22 cellular contexts compared by ENCODE assay signal in the genomic region with DNA sequence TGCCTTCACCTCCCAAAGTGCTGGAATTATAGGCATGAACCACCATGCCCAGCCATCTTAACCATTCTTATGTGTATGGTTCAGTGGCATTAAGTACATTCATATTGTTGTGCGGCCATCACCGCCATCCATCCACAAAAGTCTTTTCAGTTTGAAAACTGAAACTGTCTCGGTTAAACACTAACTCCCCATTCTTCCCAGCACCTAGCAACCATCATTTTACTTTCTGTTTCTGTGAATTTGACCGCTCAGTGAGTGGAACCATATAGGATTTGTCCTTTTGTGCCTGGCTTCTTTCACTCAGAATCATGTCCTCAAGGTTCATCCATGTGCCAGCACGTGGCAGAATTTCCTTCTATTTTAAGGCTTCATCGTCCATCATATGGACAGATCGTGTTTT. TPM values are rescaled to one million over a fixed set of nuclear protein-coding genes. Genes with fewer than 3 reads are reported as not detected.
A peak's percentile ranks its signal among the peaks of the same experiment; 100 is the strongest.
DNase-seq lines count a peak whose midpoint lies in the region; ATAC-seq, FAIRE-seq and TF ChIP-seq lines count a peak whose summit lies in the region.
"Had no signal": no experiment of that assay in that cellular context is flagged by ENCODE, and none has a peak within 500 bp of the region (broad histone marks: within the 10 kb centered on the region; RNA-seq: fewer than 3 reads in every experiment).

No MANE protein-coding gene starts in this region.

- H3K9me3 Mint-ChIP-seq in activated CD8-positive, alpha-beta memory T cell treated with anti-CD3 and anti-CD28 coated beads, Interleukin-2, amount 10 ng/mL, durations not matched to agents 7 days and 5 days (ENCODE audit: low read depth) = no peaks in the 10 kb centered on the region
- no peaks in the 10 kb centered on the region for H3K9me3 Mint-ChIP-seq in stimulated activated memory B cell treated with anti-CD40 and anti-IgM and Interleukin-4, amounts not matched to agents 10 μg/mL and 1 μg/mL and 100 μg/mL, for 72 hours
- H3K9me3 Mint-ChIP-seq: CD4-positive, alpha-beta memory T cell had no signal

- ATAC-seq in activated CD8-positive, alpha-beta memory T cell treated with anti-CD3 and anti-CD28 coated beads, Interleukin-2, amount 10 ng/mL, durations not matched to agents 7 days and 5 days = peak; percentile 41
- ATAC-seq in GM19463 (IDR thresholded peaks at IDR 0.05; ENCODE audit: unreplicated experiment) = peak; percentile 86
- peak; percentile 50 for ATAC-seq in HG03135 (IDR thresholded peaks at IDR 0.05; ENCODE audit: unreplicated experiment)
- peak; percentile 60 for ATAC-seq in GM12878
- no peak for ATAC-seq in stimulated activated memory B cell treated with anti-CD40 and anti-IgM and Interleukin-4, amounts not matched to agents 10 μg/mL and 1 μg/mL and 100 μg/mL, for 72 hours
- no peak for ATAC-seq in foreskin keratinocyte
- ATAC-seq: HepG2 had no signal

- peak overlapping the region; percentile 7; the same call in 1 of the 2 replicates for H3K9ac ChIP-seq in GM12878 (ENCODE audit: control insufficient read depth, insufficient read depth, low read length)
- H3K9ac ChIP-seq: BLaER1 had no signal

- H3K9me3 ChIP-seq in GM12878 (replicated peaks; ENCODE audit: control insufficient read depth, insufficient read depth, low read length) = no peaks in the 10 kb centered on the region
- H3K9me3 ChIP-seq: BLaER1, Peyer's patch, SJSA1 had no signal

- H2AFZ ChIP-seq in GM12878 (ENCODE audit: control insufficient read depth, low read depth, low read length) = no peak overlapping the region; the same call in 1 of the 2 replicates

- CTCF ChIA-PET in activated CD8-positive, alpha-beta memory T cell treated with anti-CD3 and anti-CD28 coated beads, Interleukin-2, amount 10 ng/mL, durations not matched to agents 7 days and 5 days (lab: Charles Lee) = no interaction called here
- CTCF ChIA-PET in GM12878 (lab: Yijun Ruan, JAX) = no interaction called here

- WGBS in GM12878 (ENCODE audit: insufficient coverage, insufficient replicate concordance, low lambda C conversion rate, missing lambda C conversion rate) = 82% methylated on average over 7 of the region's 7 CpGs

- peaks cover 58% of the 10 kb centered on the region for H3K4me1 Mint-ChIP-seq in activated CD8-positive, alpha-beta memory T cell treated with anti-CD3 and anti-CD28 coated beads, Interleukin-2, amount 10 ng/mL, durations not matched to agents 7 days and 5 days
- peaks cover 34% of the 10 kb centered on the region for H3K4me1 Mint-ChIP-seq in stimulated activated memory B cell treated with anti-CD40 and anti-IgM and Interleukin-4, amounts not matched to agents 10 μg/mL and 1 μg/mL and 100 μg/mL, for 72 hours

- peaks cover 49% of the 10 kb centered on the region for H3K79me2 ChIP-seq in GM12878 (ENCODE audit: control insufficient read depth, insufficient read depth, low read length)

- no peak for TF ChIP-seq CTCF in GM12878 (IDR thresholded peaks at IDR 0.05 in 2 of 3, conservative IDR thresholded peaks at IDR 0.05 in 1 of 3; ENCODE audit: control insufficient read depth in 2 of 3, extremely low read depth in 1 of 3, insufficient read depth in 1 of 3, low read depth in 3 of 3, low read length in 3 of 3)
- TF ChIP-seq CTCF in foreskin keratinocyte (conservative IDR thresholded peaks at IDR 0.05) = no peak

- peak overlapping the region; percentile 72 for H3K4me2 ChIP-seq in GM12878 (ENCODE audit: control insufficient read depth, insufficient read depth)
- H3K4me2 ChIP-seq: BLaER1 had no signal

- intact Hi-C loops in GM12878 (cut with micrococcal nuclease; ENCODE audit: unreplicated experiment) = no loop called here

- peak overlapping the region; percentile 41; the same call in 1 of the 2 replicates for H3K4me3 ChIP-seq in GM12878
- H3K4me3 ChIP-seq: BLaER1, Peyer's patch, SJSA1 had no signal

- no peak for TF ChIP-seq RAD21 in GM12878 (IDR thresholded peaks at IDR 0.05; ENCODE audit: insufficient read depth, low read depth, low read length)

- POLR2A ChIA-PET in GM12878 (lab: Charles Lee) = no interaction called here

- peak; percentile 80 for FAIRE-seq in GM12878 (lab: Jason Lieb, UNC)
- FAIRE-seq: A204.1, GM12891, HepG2 had no signal

- no peak for TF ChIP-seq POLR2A in GM12878 (IDR thresholded peaks at IDR 0.05; ENCODE audit: low read depth, low read length)

- peaks cover 45 to 46% of the 10 kb centered on the region in 2 experiments for H3K36me3 ChIP-seq in GM12878 (ENCODE audit: control insufficient read depth in 2 of 2, insufficient read depth in 2 of 2, low read length in 1 of 2)

- RAD21 ChIA-PET in GM12878 (lab: Charles Lee; ENCODE audit: unreplicated experiment) = no interaction called here

- peak overlapping the region; percentile 59 for H3K27ac Mint-ChIP-seq in activated CD8-positive, alpha-beta memory T cell treated with anti-CD3 and anti-CD28 coated beads, Interleukin-2, amount 10 ng/mL, durations not matched to agents 7 days and 5 days
- H3K27ac Mint-ChIP-seq in stimulated activated memory B cell treated with anti-CD40 and anti-IgM and Interleukin-4, amounts not matched to agents 10 μg/mL and 1 μg/mL and 100 μg/mL, for 72 hours = no peak overlapping the region
- H3K27ac Mint-ChIP-seq: CD4-positive, alpha-beta memory T cell had no signal

- H3K4me3 Mint-ChIP-seq in activated CD8-positive, alpha-beta memory T cell treated with anti-CD3 and anti-CD28 coated beads, Interleukin-2, amount 10 ng/mL, durations not matched to agents 7 days and 5 days = no peak overlapping the region
- H3K4me3 Mint-ChIP-seq in stimulated activated memory B cell treated with anti-CD40 and anti-IgM and Interleukin-4, amounts not matched to agents 10 μg/mL and 1 μg/mL and 100 μg/mL, for 72 hours = no peak overlapping the region

- H3K27ac ChIP-seq in GM12878 (ENCODE audit: control insufficient read depth, insufficient read depth) (0 out of 2 replicates have a peak overlapping the region, but pooled peaks have one; percentile 19), foreskin keratinocyte (no peak overlapping the region)
- H3K27ac ChIP-seq: BLaER1, Peyer's patch, SJSA1 had no signal

- SMC1A ChIA-PET in GM12878 (lab: Charles Lee; ENCODE audit: uncharacterized antibody, unreplicated experiment) = no interaction called here

- no peaks in the 10 kb centered on the region for H4K20me1 ChIP-seq in GM12878 (ENCODE audit: control insufficient read depth, insufficient read depth)

- no peak for DNase-seq in activated CD8-positive, alpha-beta memory T cell treated with anti-CD3 and anti-CD28 coated beads, Interleukin-2, amount 10 ng/mL, durations not matched to agents 7 days and 5 days
- no peak for DNase-seq in activated CD8-positive, alpha-beta memory T cell treated with anti-CD3 and anti-CD28 coated beads for 24 hours
- DNase-seq in GM12878 (ENCODE audit: low read depth, low spot score) = no peak
- DNase-seq in T-helper 2 cell = no peak
- DNase-seq in foreskin keratinocyte = no peak
- DNase-seq: CD4-positive, alpha-beta memory T cell; DMS153; GF-D8; KBM-7; NCI-H1105 treated with DMSO at 0.1 percent for 48 hours; NCI-H1694; NCI-H2081 treated with DMSO at 0.1 percent for 48 hours; NK-92 treated with Interleukin-12 subunit alpha and Interleukin-12 subunit beta, amount 100 ng/mL, for 24 hours; Peyer's patch had no signal

- BruUV-seq in GM12878 (replicated peaks; lab: Mats Ljungman, UMichigan) = no TSS peak

- in situ Hi-C loops in GM12878 (cut with MboI) = no loop called here

- H3K27me3 ChIP-seq in GM12878 (replicated peaks in 1 of 2; ENCODE audit: control insufficient read depth in 2 of 2, insufficient read depth in 2 of 2, low read length in 1 of 2) (no peaks in the 10 kb centered on the region), foreskin keratinocyte (no peaks in the 10 kb centered on the region)
- H3K27me3 ChIP-seq: BLaER1, Peyer's patch, SJSA1 had no signal

- TF ChIP-seq EP300 in GM12878 (IDR thresholded peaks at IDR 0.05; ENCODE audit: borderline replicate concordance in 1 of 2, control insufficient read depth in 1 of 2, low read depth in 2 of 2, low read length in 2 of 2) = no peak

- no peaks in the 10 kb centered on the region for H3K27me3 Mint-ChIP-seq in activated CD8-positive, alpha-beta memory T cell treated with anti-CD3 and anti-CD28 coated beads, Interleukin-2, amount 10 ng/mL, durations not matched to agents 7 days and 5 days
- H3K27me3 Mint-ChIP-seq in stimulated activated memory B cell treated with anti-CD40 and anti-IgM and Interleukin-4, amounts not matched to agents 10 μg/mL and 1 μg/mL and 100 μg/mL, for 72 hours = no peaks in the 10 kb centered on the region
- H3K27me3 Mint-ChIP-seq: CD4-positive, alpha-beta memory T cell had no signal

- H3K36me3 Mint-ChIP-seq in activated CD8-positive, alpha-beta memory T cell treated with anti-CD3 and anti-CD28 coated beads, Interleukin-2, amount 10 ng/mL, durations not matched to agents 7 days and 5 days = peaks cover 84% of the 10 kb centered on the region
- H3K36me3 Mint-ChIP-seq in stimulated activated memory B cell treated with anti-CD40 and anti-IgM and Interleukin-4, amounts not matched to agents 10 μg/mL and 1 μg/mL and 100 μg/mL, for 72 hours = peaks cover 72% of the 10 kb centered on the region

- peaks cover 18% of the 10 kb centered on the region for H3K4me1 ChIP-seq in GM12878 (ENCODE audit: control insufficient read depth, insufficient read depth, low read length)
- no peaks in the 10 kb centered on the region for H3K4me1 ChIP-seq in foreskin keratinocyte

RNA-seq across cellular contexts. Expression of a gene that starts 5.8 kb away (rescaled TPM):
- total RNA-seq in activated CD8-positive, alpha-beta memory T cell treated with anti-CD3 and anti-CD28 coated beads, Interleukin-2, amount 10 ng/mL, durations not matched to agents 7 days and 5 days = 100 to 1,000 TPM; 183 to 227 TPM
- 84.2 and 104 TPM in 2 replicates for total RNA-seq in GM12878 (2013; cell fraction: nucleolus; rRNA removed)
- total RNA-seq in GM12878 (2014; rRNA removed) (210 and 229 TPM in 2 replicates), GM12878 (2014; rRNA removed; fragmentation: Illumina TruSeq; extraction: Trizol) (89.8 and 107 TPM in 2 replicates), GM12878 (2021) (218 and 229 TPM in 2 replicates), foreskin keratinocyte (63.9 and 77.5 TPM in 2 replicates)
- 51.9 TPM for polyA plus RNA-seq in GM12878 (2011; ENCODE audit: low read depth)
- polyA plus RNA-seq in GM12878 (2011; rRNA removed) (79.0 and 170 TPM in 2 replicates), GM12878 (2014; fragmentation: Illumina TruSeq; extraction: Trizol) (38.9 and 88.2 TPM in 2 replicates), GM12878 (2014; fragmentation: Nextera tagmentation; extraction: Ambion mirVana) (10 to 100 TPM in 1 of 2 experiments, 1 to 10 TPM in 1; 8.6 to 14.4 TPM), GM12878 (2014; rRNA removed) (140 and 167 TPM in 2 replicates), GM12878 (2016; fragmentation: Nextera tagmentation; extraction: Ambion mirVana) (100 to 1,000 TPM; 200 to 222 TPM), foreskin keratinocyte (35.3 and 42.2 TPM in 2 replicates)
- polyA plus RNA-seq in GM12878 (2011; cell fraction: cytosol; rRNA removed) = 174 and 221 TPM in 2 replicates
- 218 and 309 TPM in 2 replicates for polyA plus RNA-seq in GM12878 (2011; cell fraction: nucleus; rRNA removed)
- polyA plus RNA-seq in GM12878 (2012) = 77.5 and 91.8 TPM in 2 replicates
- 272 and 323 TPM in 2 replicates for polyA minus RNA-seq in GM12878 (2011; rRNA and poly(A)+ RNA removed)
- 143 and 145 TPM in 2 replicates for polyA minus RNA-seq in GM12878 (2011; cell fraction: cytosol; rRNA and poly(A)+ RNA removed)
- polyA minus RNA-seq in GM12878 (2011; cell fraction: nucleus; rRNA and poly(A)+ RNA removed) = 66.6 and 116 TPM in 2 replicates

RNA-seq across cellular contexts. Expression of a gene that starts 13.5 kb away (rescaled TPM):
- total RNA-seq in activated CD8-positive, alpha-beta memory T cell treated with anti-CD3 and anti-CD28 coated beads, Interleukin-2, amount 10 ng/mL, durations not matched to agents 7 days and 5 days = 10 to 100 TPM; 32.8 to 34.5 TPM
- total RNA-seq in GM12878 (2013; cell fraction: nucleolus; rRNA removed) = 27.5 and 31.1 TPM in 2 replicates
- total RNA-seq in GM12878 (2014; rRNA removed) (32.7 and 35.7 TPM in 2 replicates), GM12878 (2014; rRNA removed; fragmentation: Illumina TruSeq; extraction: Trizol) (11.1 and 11.4 TPM in 2 replicates), GM12878 (2021) (24.4 and 30.4 TPM in 2 replicates), foreskin keratinocyte (31.5 and 34.8 TPM in 2 replicates)
- polyA plus RNA-seq in GM12878 (2011; ENCODE audit: low read depth) = 9.5 TPM
- polyA plus RNA-seq in GM12878 (2011; rRNA removed) (9.8 and 22.9 TPM in 2 replicates), GM12878 (2014; fragmentation: Illumina TruSeq; extraction: Trizol) (4.2 and 12.8 TPM in 2 replicates), GM12878 (2014; fragmentation: Nextera tagmentation; extraction: Ambion mirVana) (1 to 10 TPM; 1.8 to 3.6 TPM), GM12878 (2014; rRNA removed) (33.3 and 33.7 TPM in 2 replicates), GM12878 (2016; fragmentation: Nextera tagmentation; extraction: Ambion mirVana) (10 to 100 TPM; 34.2 to 39.6 TPM), foreskin keratinocyte (35.9 and 40.6 TPM in 2 replicates)
- polyA plus RNA-seq in GM12878 (2011; cell fraction: cytosol; rRNA removed) = 32.8 and 41.1 TPM in 2 replicates
- 81.9 and 90.1 TPM in 2 replicates for polyA plus RNA-seq in GM12878 (2011; cell fraction: nucleus; rRNA removed)
- polyA plus RNA-seq in GM12878 (2012) = 18.3 and 20.8 TPM in 2 replicates
- polyA minus RNA-seq in GM12878 (2011; rRNA and poly(A)+ RNA removed) = 23.4 and 34.6 TPM in 2 replicates
- polyA minus RNA-seq in GM12878 (2011; cell fraction: cytosol; rRNA and poly(A)+ RNA removed) = 13.5 and 14.8 TPM in 2 replicates
- polyA minus RNA-seq in GM12878 (2011; cell fraction: nucleus; rRNA and poly(A)+ RNA removed) = 19.2 and 27.0 TPM in 2 replicates

RNA-seq across cellular contexts. Expression of a gene that starts 24.9 kb away (rescaled TPM):
- total RNA-seq in activated CD8-positive, alpha-beta memory T cell treated with anti-CD3 and anti-CD28 coated beads, Interleukin-2, amount 10 ng/mL, durations not matched to agents 7 days and 5 days = 1 to 10 TPM; 1.4 to 2.2 TPM
- total RNA-seq in GM12878 (2013; cell fraction: nucleolus; rRNA removed) = not detected in 2 replicates
- total RNA-seq in GM12878 (2014; rRNA removed) (21.0 and 24.3 TPM in 2 replicates), GM12878 (2014; rRNA removed; fragmentation: Illumina TruSeq; extraction: Trizol) (12.4 and 13.2 TPM in 2 replicates), GM12878 (2021) (22.2 and 24.4 TPM in 2 replicates), foreskin keratinocyte (2.5 and 3.4 TPM in 2 replicates)
- 0.43 TPM for polyA plus RNA-seq in GM12878 (2011; ENCODE audit: low read depth)
- polyA plus RNA-seq in GM12878 (2011; rRNA removed) (not detected in 2 replicates), GM12878 (2014; fragmentation: Illumina TruSeq; extraction: Trizol) (6.9 and 10.3 TPM in 2 replicates), GM12878 (2014; fragmentation: Nextera tagmentation; extraction: Ambion mirVana) (under 1 TPM in 1 of 2 experiments, not detected in 1; 0.03 TPM), GM12878 (2014; rRNA removed) (22.5 and 25.4 TPM in 2 replicates), GM12878 (2016; fragmentation: Nextera tagmentation; extraction: Ambion mirVana) (10 to 100 TPM; 12.0 to 14.0 TPM), foreskin keratinocyte (2.5 and 3.5 TPM in 2 replicates)
- not detected in 2 replicates for polyA plus RNA-seq in GM12878 (2011; cell fraction: cytosol; rRNA removed)
- polyA plus RNA-seq in GM12878 (2011; cell fraction: nucleus; rRNA removed) = not detected in 2 replicates
- polyA plus RNA-seq in GM12878 (2012) = 1.3 and 2.1 TPM in 2 replicates
- not detected in 2 replicates for polyA minus RNA-seq in GM12878 (2011; rRNA and poly(A)+ RNA removed)
- polyA minus RNA-seq in GM12878 (2011; cell fraction: cytosol; rRNA and poly(A)+ RNA removed) = 0.62 TPM in 1 of 2 replicates, not detected in the other
- 0.19 TPM in 1 of 2 replicates, not detected in the other for polyA minus RNA-seq in GM12878 (2011; cell fraction: nucleus; rRNA and poly(A)+ RNA removed)

Comparison
In these comparisons a context has a peak if more than half of its experiments do, and no peak if none do; other contexts are left out.
1. ATAC-seq: peak in activated CD8-positive, alpha-beta memory T cell treated with anti-CD3 and anti-CD28 coated beads, Interleukin-2, amount 10 ng/mL, durations not matched to agents 7 days and 5 days (single experiment), GM19463 (single experiment), HG03135 (single experiment) and GM12878 (single experiment); none in stimulated activated memory B cell treated with anti-CD40 and anti-IgM and Interleukin-4, amounts not matched to agents 10 μg/mL and 1 μg/mL and 100 μg/mL, for 72 hours (single experiment) and foreskin keratinocyte (single experiment).